ENCODE assay signal across 16 cellular contexts in the genomic region with DNA sequence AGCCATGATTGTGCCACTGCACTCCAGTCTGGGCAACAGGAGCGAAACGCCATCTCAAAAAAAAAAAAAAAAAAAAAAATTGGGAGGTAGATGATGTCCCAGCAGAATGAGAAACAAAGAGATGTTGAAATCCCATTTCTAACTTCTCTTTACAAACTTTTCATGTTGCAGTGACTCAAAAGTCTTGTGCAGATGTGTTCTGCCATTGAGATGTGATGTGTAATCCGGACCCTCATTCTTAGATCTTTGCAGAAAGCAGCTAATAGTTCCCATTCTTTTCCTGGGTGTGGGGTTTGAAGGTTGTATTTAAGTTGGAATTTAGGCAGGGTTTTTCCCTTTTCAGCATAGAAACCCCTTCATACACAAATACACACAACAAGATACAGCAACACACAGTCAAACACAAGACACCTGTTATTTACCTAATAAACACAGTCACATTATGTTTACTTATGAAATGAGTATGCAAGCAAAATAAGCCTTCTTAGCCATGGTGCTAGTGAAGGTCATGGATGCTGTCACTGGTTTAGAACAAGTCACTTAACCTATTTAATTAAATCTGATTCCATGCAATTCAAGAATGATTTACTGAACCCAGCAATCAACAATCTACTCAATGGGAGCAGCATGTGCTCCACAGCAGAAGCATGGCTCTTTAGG. TPM values are rescaled to one million over a fixed set of nuclear protein-coding genes. Genes with fewer than 3 reads are reported as not detected.
A peak's percentile ranks its signal among the peaks of the same experiment; 100 is the strongest.
DNase-seq lines count a peak whose midpoint lies in the region; ATAC-seq, FAIRE-seq and TF ChIP-seq lines count a peak whose summit lies in the region.
"Had no signal": no experiment of that assay in that cellular context is flagged by ENCODE, and none has a peak within 500 bp of the region (broad histone marks: within the 10 kb centered on the region; RNA-seq: fewer than 3 reads in every experiment).

No MANE protein-coding gene starts in this region.

- no peaks in the 10 kb centered on the region for H3K27me3 ChIP-seq in CD4-positive, CD25-positive, alpha-beta regulatory T cell (ENCODE audit: control insufficient read depth, insufficient read depth, low read length)
- H3K27me3 ChIP-seq in hepatocyte = no peaks in the 10 kb centered on the region

- H3K4me3 Mint-ChIP-seq in CD4-positive, CD25-positive, alpha-beta regulatory T cell = no peak overlapping the region
- H3K4me3 Mint-ChIP-seq: brain; CD8-positive, alpha-beta memory T cell had no signal

- H3K4me1 Mint-ChIP-seq in CD4-positive, CD25-positive, alpha-beta regulatory T cell = peaks cover 61 to 90% (median 73%) of the 10 kb centered on the region in 4 donors

- no peak overlapping the region for H3K4me3 ChIP-seq in AG10803 (ENCODE audit: low read length)
- peak overlapping the region; percentile 8 for H3K4me3 ChIP-seq in CD4-positive, CD25-positive, alpha-beta regulatory T cell (ENCODE audit: low read depth, low read length)
- no peak overlapping the region for H3K4me3 ChIP-seq in hepatocyte

- no peaks in the 10 kb centered on the region for H3K9me2 ChIP-seq in hepatocyte (replicated peaks; ENCODE audit: insufficient read depth)

- WGBS in hepatocyte (ENCODE audit: low lambda C conversion rate, missing lambda C conversion rate) = 100% methylated on average over 1 of the region's 3 CpGs

- H3K9me3 Mint-ChIP-seq in CD4-positive, CD25-positive, alpha-beta regulatory T cell = peaks cover 0 to 2% (median 0%) of the 10 kb centered on the region in 7 donors
- H3K9me3 Mint-ChIP-seq: CD8-positive, alpha-beta memory T cell had no signal

- no peak overlapping the region for H3K27ac ChIP-seq in CD4-positive, CD25-positive, alpha-beta regulatory T cell (ENCODE audit: insufficient read depth, low read length, poor library complexity, severe bottlenecking)
- H3K27ac ChIP-seq in hepatocyte = peak overlapping the region; percentile 75

- H2AFZ ChIP-seq in hepatocyte = no peak overlapping the region

- DNase-seq in AG10803 (ENCODE audit: low read depth) (peak; percentile 26), NCI-H774 (lab: John Stamatoyannopoulos, UW) (peak; percentile 81), hepatocyte (ENCODE audit: low spot score) (no peak), HTR-8/SVneo (ENCODE audit: insufficient read length, low spot score) (no peak), NCI-H2081 treated with DMSO at 0.1 percent for 48 hours (lab: John Stamatoyannopoulos, UW) (no peak), NCI-H345 treated with DMSO at 0.1 percent for 48 hours (lab: John Stamatoyannopoulos, UW; ENCODE audit: unreplicated experiment) (no peak)
- DNase-seq in CD4-positive, CD25-positive, alpha-beta regulatory T cell = no peak
- DNase-seq: activated CD4-positive, CD25-positive, alpha-beta regulatory T cell treated with anti-CD3 and anti-CD28 coated beads, Interleukin-2, amount 50 U/mL, for 72 hours; CD8-positive, alpha-beta memory T cell; effector memory CD4-positive, alpha-beta T cell; IMR-90; NCI-H187 treated with DMSO at 0.1 percent for 48 hours; OCI-M1; retina had no signal

- peaks cover 23% of the 10 kb centered on the region for H3K4me1 ChIP-seq in CD4-positive, CD25-positive, alpha-beta regulatory T cell (ENCODE audit: control insufficient read depth, insufficient read depth, low read length, poor library complexity, severe bottlenecking)
- H3K4me1 ChIP-seq in hepatocyte (ENCODE audit: insufficient read depth) = peaks cover 57% of the 10 kb centered on the region

- no peaks in the 10 kb centered on the region for H3K27me3 Mint-ChIP-seq in CD4-positive, CD25-positive, alpha-beta regulatory T cell
- H3K27me3 Mint-ChIP-seq: CD8-positive, alpha-beta memory T cell had no signal

- FAIRE-seq in HTR-8/SVneo (lab: Jason Lieb, UNC) = no peak

- no peaks in the 10 kb centered on the region for H3K36me3 ChIP-seq in CD4-positive, CD25-positive, alpha-beta regulatory T cell (ENCODE audit: control insufficient read depth, insufficient read depth, low read length)
- H3K36me3 ChIP-seq in hepatocyte (replicated peaks; ENCODE audit: insufficient read depth, low read depth) = no peaks in the 10 kb centered on the region

- peak overlapping the region in 2 of 3 donors; percentile 9 for H3K27ac Mint-ChIP-seq in CD4-positive, CD25-positive, alpha-beta regulatory T cell

- H3K36me3 Mint-ChIP-seq in CD4-positive, CD25-positive, alpha-beta regulatory T cell = peaks cover 14% of the 10 kb centered on the region

- no peak for TF ChIP-seq CTCF in AG10803 (conservative IDR thresholded peaks at IDR 0.05; ENCODE audit: low read length)
- no peak for TF ChIP-seq CTCF in hepatocyte (IDR thresholded peaks at IDR 0.05; ENCODE audit: poor library complexity)

- H3K9me3 ChIP-seq in CD4-positive, CD25-positive, alpha-beta regulatory T cell (ENCODE audit: control insufficient read depth in 2 of 2, low read length in 2 of 2) = no peaks in the 10 kb centered on the region
- H3K9me3 ChIP-seq in hepatocyte (ENCODE audit: low read depth) = no peaks in the 10 kb centered on the region

- H4K20me1 ChIP-seq in hepatocyte (ENCODE audit: insufficient read depth, poor library complexity, severe bottlenecking) = peaks cover 20% of the 10 kb centered on the region

- H3K4me2 ChIP-seq in hepatocyte = no peak overlapping the region

- ATAC-seq in CD4-positive, CD25-positive, alpha-beta regulatory T cell (ENCODE audit: low read depth in 2 of 2) = no peak
- no peak for ATAC-seq in HG03442 (IDR thresholded peaks at IDR 0.05; ENCODE audit: unreplicated experiment)

- H3K79me2 ChIP-seq in hepatocyte = peaks cover 96% of the 10 kb centered on the region

RNA-seq across cellular contexts. Expression of a gene that starts 14.9 kb away (rescaled TPM):
- total RNA-seq in CD4-positive, CD25-positive, alpha-beta regulatory T cell = 61.4 TPM
- polyA plus RNA-seq in CD4-positive, CD25-positive, alpha-beta regulatory T cell = 10 to 100 TPM; 23.5 to 46.3 (median 27.5) TPM
- 43.6 and 46.4 TPM in 2 replicates for total RNA-seq in hepatocyte
- 54.3 and 57.9 TPM in 2 replicates for polyA plus RNA-seq in hepatocyte

RNA-seq across cellular contexts. Expression of a gene that starts 44.3 kb away (rescaled TPM):
- total RNA-seq in CD4-positive, CD25-positive, alpha-beta regulatory T cell = not detected
- under 1 TPM in 2 of 4 donors, not detected in 2; 0.17 to 0.77 TPM for polyA plus RNA-seq in CD4-positive, CD25-positive, alpha-beta regulatory T cell
- total RNA-seq in hepatocyte = not detected in 2 replicates
- polyA plus RNA-seq in hepatocyte = 0.61 TPM in 1 of 2 replicates, not detected in the other
- polyA plus RNA-seq: CD8-positive, alpha-beta memory T cell; IMR-90 had no signal

Comparison
In these comparisons a context has a peak if more than half of its experiments do, and no peak if none do; other contexts are left out.
1. DNase-seq: peak in AG10803 (single experiment) and NCI-H774 (single experiment); none in CD4-positive, CD25-positive, alpha-beta regulatory T cell (0 of 3), hepatocyte (single experiment), HTR-8/SVneo (single experiment), NCI-H2081 treated with DMSO at 0.1 percent for 48 hours (single experiment) and NCI-H345 treated with DMSO at 0.1 percent for 48 hours (single experiment).